In genomic region chr11:1232328-1233321, GRCh38 we compare ENCODE assay signal across 21 cellular contexts. TPM values are rescaled to one million over a fixed set of nuclear protein-coding genes. Genes with fewer than 3 reads are reported as not detected.
DNase-seq lines count a peak whose midpoint lies in the region; ATAC-seq and TF ChIP-seq lines count a peak whose summit lies in the region.
"Had no signal": no experiment of that assay in that cellular context is flagged by ENCODE, and none has a peak within 500 bp of the region (broad histone marks: within the 10 kb centered on the region; RNA-seq: fewer than 3 reads in every experiment).

No MANE protein-coding gene starts in this region.

- no peak for TF ChIP-seq CTCF in heart left ventricle (IDR thresholded peaks at IDR 0.05)
- TF ChIP-seq CTCF in osteoblast (IDR thresholded peaks at IDR 0.05; ENCODE audit: extremely low read depth, low read depth, low read length), result no peak

- H2AFZ ChIP-seq in osteoblast (ENCODE audit: low read length), result no peak overlapping the region
- H2AFZ ChIP-seq: PC-9 had no signal

- H3K27me3 ChIP-seq in heart left ventricle (peaks cover 0 to 44% (median 11%) of the 10 kb centered on the region in 9 donors), osteoblast (ENCODE audit: insufficient read depth, low read length) (no peaks in the 10 kb centered on the region)
- H3K27me3 ChIP-seq: cardiac muscle cell had no signal

- ATAC-seq in heart left ventricle (no peak), GM18858 (IDR thresholded peaks at IDR 0.05; ENCODE audit: unreplicated experiment) (no peak), HG03039 (IDR thresholded peaks at IDR 0.05; ENCODE audit: unreplicated experiment) (no peak)
- ATAC-seq: activated T-cell treated with anti-CD3 and anti-CD28 coated beads, Interleukin-2, amount 50 U/mL, for 72 hours; effector memory CD8-positive, alpha-beta T cell; naive thymus-derived CD4-positive, alpha-beta T cell had no signal

- no peak for TF ChIP-seq POLR2A in heart left ventricle (IDR thresholded peaks at IDR 0.05)

- H3K4me1 ChIP-seq in heart left ventricle (no peaks in the 10 kb centered on the region), osteoblast (ENCODE audit: insufficient read depth, low read length) (no peaks in the 10 kb centered on the region)
- H3K4me1 ChIP-seq: prostate gland had no signal

- H3K9me3 ChIP-seq in heart left ventricle (no peaks in the 10 kb centered on the region), osteoblast (ENCODE audit: low read depth, low read length) (no peaks in the 10 kb centered on the region)
- H3K9me3 ChIP-seq: prostate gland had no signal

- 72 to 80% (median 79%) methylated on average over 31 to 67 of the region's 67 CpGs for WGBS in heart left ventricle, 4 donors

- TF ChIP-seq RAD21 in Ishikawa (IDR thresholded peaks at IDR 0.05; ENCODE audit: low read depth), result no peak

- no peak overlapping the region for H3K4me3 ChIP-seq in heart left ventricle
- H3K4me3 ChIP-seq in osteoblast (ENCODE audit: insufficient read depth, low read length), result no peak overlapping the region
- H3K4me3 ChIP-seq: cardiac muscle cell, PC-9, prostate gland had no signal

- no peaks in the 10 kb centered on the region for H3K79me2 ChIP-seq in osteoblast (ENCODE audit: insufficient read depth, low read length)

- no peaks in the 10 kb centered on the region for H4K20me1 ChIP-seq in osteoblast (ENCODE audit: insufficient read depth, low read length)

- intact Hi-C loops in heart left ventricle (cut with DNase I), result no loop called here

- no peak overlapping the region for H3K4me2 ChIP-seq in osteoblast (ENCODE audit: insufficient read depth, low read length)
- H3K4me2 ChIP-seq: PC-9 had no signal

- H3K27ac ChIP-seq in heart left ventricle (no peak overlapping the region), osteoblast (ENCODE audit: low read depth, low read length) (no peak overlapping the region)
- H3K27ac ChIP-seq: cardiac muscle cell, PC-9, prostate gland had no signal

- H3K36me3 ChIP-seq in heart left ventricle, result no peaks in the 10 kb centered on the region
- no peaks in the 10 kb centered on the region for H3K36me3 ChIP-seq in osteoblast (ENCODE audit: insufficient read depth, low read length)
- H3K36me3 ChIP-seq: cardiac muscle cell, prostate gland had no signal

- TF ChIP-seq EP300 in Ishikawa (IDR thresholded peaks at IDR 0.05; ENCODE audit: borderline replicate concordance), result no peak

- DNase-seq in NCI-H2029 (lab: John Stamatoyannopoulos, UW) (peak; percentile 30), NCI-H2029 treated with DMSO at 0.1 percent for 48 hours (lab: John Stamatoyannopoulos, UW) (no peak), heart left ventricle (peak in 3 of 5 donors; percentile 14 to 48 (median 20)), osteoblast (ENCODE audit: insufficient read length, low spot score, missing footprints) (peak; percentile 82), GF-D8 (lab: John Stamatoyannopoulos, UW) (no peak)
- DNase-seq: activated CD4-positive, alpha-beta memory T cell treated with anti-CD3 and anti-CD28 coated beads for 36 hours; activated T-cell treated with anti-CD3 and anti-CD28 coated beads, Interleukin-2, amount 50 U/mL, for 72 hours; DND-41; effector memory CD8-positive, alpha-beta T cell; naive thymus-derived CD4-positive, alpha-beta T cell; NCI-H1436 treated with DMSO at 0.1 percent for 48 hours; NCI-H510A treated with DMSO at 0.1 percent for 48 hours; PC-9; stimulated activated naive CD4-positive, alpha-beta T cell treated with Interleukin-2 at 50 U/mL for 16 hours had no signal

TF ChIP-seq in Ishikawa, 13 proteins besides CTCF, POLR2A, EP300 and RAD21:
- TF ChIP-seq MAX (IDR thresholded peaks at IDR 0.05), result peak; percentile 67
- no peak for TF ChIP-seq USF1 (IDR thresholded peaks at IDR 0.05)
- TF ChIP-seq REST (IDR thresholded peaks at IDR 0.05; ENCODE audit: low read depth), result no peak
- no peak for TF ChIP-seq TCF12 (IDR thresholded peaks at IDR 0.05; ENCODE audit: low read depth)

RNA-seq across cellular contexts. Expression of gene MUC5B, which starts 9.8 kb away (rescaled TPM):
- total RNA-seq in heart left ventricle (not detected), osteoblast (not detected in 2 replicates)
- polyA plus RNA-seq in heart left ventricle, result under 1 TPM in 1 of 2 donors, not detected in 1; 0.01 TPM
- total RNA-seq: activated CD4-positive, alpha-beta memory T cell treated with anti-CD3 and anti-CD28 coated beads for 36 hours; activated T-cell treated with anti-CD3 and anti-CD28 coated beads, Interleukin-2, amount 50 U/mL, for 72 hours; cardiac muscle cell; LHCN-M2; naive thymus-derived CD4-positive, alpha-beta T cell; ureter had no signal
- polyA plus RNA-seq: cardiac muscle cell; naive thymus-derived CD4-positive, alpha-beta T cell had no signal

Comparison
In these comparisons a context has a peak if more than half of its experiments do, and no peak if none do; other contexts are left out.
1. DNase-seq: peak in NCI-H2029 (single experiment), heart left ventricle (3 of 5) and osteoblast (single experiment); none in NCI-H2029 treated with DMSO at 0.1 percent for 48 hours (single experiment) and GF-D8 (single experiment).